In genomic region chr13:97810152-97810551, GRCh38 we compare ENCODE assay signal across 10 cellular contexts.
DNase-seq lines count a peak whose midpoint lies in the region; ATAC-seq, FAIRE-seq and TF ChIP-seq lines count a peak whose summit lies in the region.
"Had no signal": no experiment of that assay in that cellular context is flagged by ENCODE, and none has a peak within 500 bp of the region (broad histone marks: within the 10 kb centered on the region; RNA-seq: fewer than 3 reads in every experiment).

No MANE protein-coding gene starts in this region.

- ATAC-seq in HG02852 (IDR thresholded peaks at IDR 0.05; ENCODE audit: unreplicated experiment) = no peak
- ATAC-seq in GM18861 (IDR thresholded peaks at IDR 0.05; ENCODE audit: unreplicated experiment) = no peak
- ATAC-seq: activated T-cell treated with anti-CD3 and anti-CD28 coated beads, Interleukin-2, amount 50 U/mL, for 4 hours had no signal

- H3K27ac Mint-ChIP-seq in nephron progenitor cell = no peak overlapping the region

- H3K36me3 Mint-ChIP-seq in nephron progenitor cell (ENCODE audit: low read depth) = no peaks in the 10 kb centered on the region

- no peak overlapping the region for H3K4me3 ChIP-seq in cardiac fibroblast (replicated peaks in 1 of 2; ENCODE audit: low read depth in 2 of 2, low read length in 2 of 2)

- TF ChIP-seq CTCF in cardiac fibroblast (IDR thresholded peaks at IDR 0.05; ENCODE audit: low read depth, low read length) = peak; percentile 50
- TF ChIP-seq CTCF in nephron progenitor cell (IDR thresholded peaks at IDR 0.05) = peak; percentile 31

- no peak overlapping the region for H3K4me3 Mint-ChIP-seq in nephron progenitor cell
- H3K4me3 Mint-ChIP-seq: activated T-cell treated with anti-CD3 and anti-CD28 coated beads, Interleukin-2, amount 50 U/mL, for 4 hours had no signal

- H3K9me3 Mint-ChIP-seq in nephron progenitor cell = peaks cover 15% of the 10 kb centered on the region
- H3K9me3 Mint-ChIP-seq: activated T-cell treated with anti-CD3 and anti-CD28 coated beads, Interleukin-2, amount 50 U/mL, for 4 hours had no signal

- FAIRE-seq in G401.6 (lab: Jason Lieb, UNC) = peak; percentile 39

- peak; percentile 10 for DNase-seq in NCI-H128 (lab: John Stamatoyannopoulos, UW; ENCODE audit: unreplicated experiment)
- DNase-seq in cardiac fibroblast (ENCODE audit: low read depth in 2 of 2) = peak; percentile 31 to 57
- DNase-seq in nephron progenitor cell = no peak
- DNase-seq in stimulated activated CD8-positive, alpha-beta memory T cell treated with anti-CD3 and anti-CD28 coated beads, Interleukin-4, amount 100 ng/mL, for 48 hours = no peak
- DNase-seq in CD1c-positive myeloid dendritic cell (ENCODE audit: extremely low spot score) = no peak
- DNase-seq: activated T-cell treated with anti-CD3 and anti-CD28 coated beads, Interleukin-2, amount 50 U/mL, for 4 hours; NCI-H1048 had no signal

- H3K4me1 Mint-ChIP-seq in nephron progenitor cell = no peaks in the 10 kb centered on the region

- H3K27me3 Mint-ChIP-seq in nephron progenitor cell (ENCODE audit: low read depth, poor library complexity) = peaks cover 3% of the 10 kb centered on the region

Comparison
In these comparisons a context has a peak if more than half of its experiments do, and no peak if none do; other contexts are left out.
1. DNase-seq: peak in NCI-H128 (single experiment) and cardiac fibroblast (2 of 2); none in nephron progenitor cell (single experiment), stimulated activated CD8-positive, alpha-beta memory T cell treated with anti-CD3 and anti-CD28 coated beads, Interleukin-4, amount 100 ng/mL, for 48 hours (single experiment) and CD1c-positive myeloid dendritic cell (single experiment).